In genomic region chr5:14463629-14464028, GRCh38 we compare ENCODE assay signal across 10 cellular contexts.
DNase-seq lines count a peak whose midpoint lies in the region; ATAC-seq and TF ChIP-seq lines count a peak whose summit lies in the region.
"Had no signal": no experiment of that assay in that cellular context is flagged by ENCODE, and none has a peak within 500 bp of the region (broad histone marks: within the 10 kb centered on the region; RNA-seq: fewer than 3 reads in every experiment).

No MANE protein-coding gene starts in this region.

- H3K9ac ChIP-seq in mammary epithelial cell (ENCODE audit: insufficient read depth, low read length), result no peak overlapping the region

- TF ChIP-seq CTCF in mammary epithelial cell (conservative IDR thresholded peaks at IDR 0.05 in 1 of 2, IDR thresholded peaks at IDR 0.05 in 1 of 2; ENCODE audit: extremely low read depth in 1 of 2, insufficient read depth in 1 of 2, low read depth in 1 of 2, low read length in 2 of 2), result no peak

- no peaks in the 10 kb centered on the region for H4K20me1 ChIP-seq in mammary epithelial cell (ENCODE audit: insufficient read depth, low read length)

- no peak overlapping the region for H3K4me3 ChIP-seq in mammary epithelial cell (replicated peaks in 1 of 3; ENCODE audit: insufficient read depth in 1 of 3, low read depth in 2 of 3, low read length in 3 of 3)
- H3K4me3 ChIP-seq: SJSA1 had no signal

- peaks cover 10% of the 10 kb centered on the region for H3K4me1 ChIP-seq in mammary epithelial cell (ENCODE audit: insufficient read depth, low read length)

- no peak overlapping the region for H3K4me2 ChIP-seq in mammary epithelial cell (ENCODE audit: insufficient read depth, low read depth, low read length)

- H3K27me3 ChIP-seq in mammary epithelial cell (ENCODE audit: insufficient read depth, low read length), result no peaks in the 10 kb centered on the region
- H3K27me3 ChIP-seq: SJSA1 had no signal

- no peak overlapping the region for H3K27ac ChIP-seq in mammary epithelial cell (ENCODE audit: insufficient read depth, low read depth, low read length)
- H3K27ac ChIP-seq: SJSA1 had no signal

- WGBS in mammary epithelial cell (ENCODE audit: low coverage, missing lambda C conversion rate), result 36% methylated on average over 3 of the region's 3 CpGs

- peaks cover 26% of the 10 kb centered on the region for H3K36me3 ChIP-seq in mammary epithelial cell (ENCODE audit: insufficient read depth, low read length)

- ATAC-seq in GM19397 (IDR thresholded peaks at IDR 0.05; ENCODE audit: unreplicated experiment) (no peak), GM19023 (IDR thresholded peaks at IDR 0.05; ENCODE audit: unreplicated experiment) (no peak), GM18519 (IDR thresholded peaks at IDR 0.05; ENCODE audit: low FRiP score, unreplicated experiment) (no peak)

- dilution Hi-C loops in mammary epithelial cell (cut with HindIII; ENCODE audit: low sequenced_read_pairs), result no loop called here

- BruUV-seq in mammary epithelial cell (replicated peaks; lab: Mats Ljungman, UMichigan), result no TSS peak

- H3K9me3 ChIP-seq in mammary epithelial cell (replicated peaks; ENCODE audit: insufficient read depth, low read length), result no peaks in the 10 kb centered on the region
- H3K9me3 ChIP-seq: SJSA1 had no signal

- H3K79me2 ChIP-seq in mammary epithelial cell (ENCODE audit: insufficient read depth, low read length), result peaks cover 8% of the 10 kb centered on the region

- CTCF ChIA-PET in mammary epithelial cell (lab: Charles Lee; ENCODE audit: low non-redundant PET), result no interaction called here

- in situ Hi-C loops in mammary epithelial cell (cut with MboI; ENCODE audit: low sequenced_read_pairs in 2 of 2), result no loop called here

- intact Hi-C loops in mammary epithelial cell (cut with micrococcal nuclease), result no loop called here

- no peak overlapping the region for H2AFZ ChIP-seq in mammary epithelial cell (ENCODE audit: low read depth, low read length)

- DNase-seq in GDM1 (lab: John Stamatoyannopoulos, UW) (peak; percentile 64), NCI-H2196 treated with DMSO at 0.1 percent for 48 hours (lab: John Stamatoyannopoulos, UW; ENCODE audit: unreplicated experiment) (peak; percentile 41), mammary epithelial cell (peak; percentile 72), myocyte (ENCODE audit: low read depth) (peak; percentile 87), activated gamma-delta T cell (lab: John Stamatoyannopoulos, UW) (no peak)
- DNase-seq: activated naive CD4-positive, alpha-beta T cell had no signal
